In genomic region chr12:110042260-110042659, GRCh38 we compare ENCODE assay signal across 11 cellular contexts. TPM values are rescaled to one million over a fixed set of nuclear protein-coding genes. Genes with fewer than 3 reads are reported as not detected.
DNase-seq lines count a peak whose midpoint lies in the region; ATAC-seq and TF ChIP-seq lines count a peak whose summit lies in the region.
"Had no signal": no experiment of that assay in that cellular context is flagged by ENCODE, and none has a peak within 500 bp of the region (broad histone marks: within the 10 kb centered on the region; RNA-seq: fewer than 3 reads in every experiment).

No MANE protein-coding gene starts in this region.

- H3K4me1 ChIP-seq in Caco-2, result peaks cover 54% of the 10 kb centered on the region
- H3K4me1 ChIP-seq in naive thymus-derived CD4-positive, alpha-beta T cell (ENCODE audit: control insufficient read depth in 2 of 2, insufficient read depth in 2 of 2, low read length in 2 of 2), result peaks cover 17 to 31% of the 10 kb centered on the region in 2 donors

- H3K27me3 Mint-ChIP-seq in Caco-2 (ENCODE audit: insufficient read depth, unreplicated experiment), result no peaks in the 10 kb centered on the region
- H3K27me3 Mint-ChIP-seq in effector memory CD8-positive, alpha-beta T cell, result no peaks in the 10 kb centered on the region
- no peaks in the 10 kb centered on the region for H3K27me3 Mint-ChIP-seq in naive thymus-derived CD4-positive, alpha-beta T cell

- POLR2A ChIA-PET in Caco-2 (lab: Charles Lee), result no interaction called here
- POLR2A ChIA-PET in naive thymus-derived CD4-positive, alpha-beta T cell (lab: Charles Lee), result no interaction called here

- H3K9me3 ChIP-seq in Caco-2, result no peaks in the 10 kb centered on the region
- H3K9me3 ChIP-seq in naive thymus-derived CD4-positive, alpha-beta T cell (ENCODE audit: control insufficient read depth in 2 of 3, low read length in 3 of 3), result no peaks in the 10 kb centered on the region
- H3K9me3 ChIP-seq in WERI-Rb-1 (ENCODE audit: severe bottlenecking), result no peaks in the 10 kb centered on the region
- H3K9me3 ChIP-seq: breast epithelium had no signal

- no peaks in the 10 kb centered on the region for H3K9me3 Mint-ChIP-seq in Caco-2 (ENCODE audit: unreplicated experiment)
- no peaks in the 10 kb centered on the region for H3K9me3 Mint-ChIP-seq in effector memory CD8-positive, alpha-beta T cell
- no peaks in the 10 kb centered on the region for H3K9me3 Mint-ChIP-seq in naive thymus-derived CD4-positive, alpha-beta T cell

- TF ChIP-seq CTCF in Caco-2 (IDR thresholded peaks at IDR 0.05; ENCODE audit: insufficient read depth in 1 of 2, low read depth in 1 of 2, low read length in 1 of 2, severe bottlenecking in 1 of 2, unreplicated experiment in 1 of 2) (no peak), WERI-Rb-1 (IDR thresholded peaks at IDR 0.05; ENCODE audit: low read depth, low read length) (no peak), omental fat pad (IDR thresholded peaks at IDR 0.05) (no peak)

- no peak overlapping the region for H3K27ac ChIP-seq in naive thymus-derived CD4-positive, alpha-beta T cell (ENCODE audit: low read depth, low read length)
- no peak overlapping the region for H3K27ac ChIP-seq in WERI-Rb-1

- no peak for ATAC-seq in effector memory CD8-positive, alpha-beta T cell (replicated peaks)
- ATAC-seq in naive thymus-derived CD4-positive, alpha-beta T cell, result no peak
- ATAC-seq in activated CD4-positive, CD25-positive, alpha-beta regulatory T cell treated with anti-CD3 and anti-CD28 coated beads, Interleukin-2, amount 50 U/mL, for 24 hours, result no peak
- ATAC-seq in omental fat pad (ENCODE audit: low FRiP score), result no peak

- H3K36me3 ChIP-seq in Caco-2 (ENCODE audit: control insufficient read depth, insufficient read depth, low read length) (peaks cover 4% of the 10 kb centered on the region), WERI-Rb-1 (peaks cover 21% of the 10 kb centered on the region)
- H3K36me3 ChIP-seq in naive thymus-derived CD4-positive, alpha-beta T cell (ENCODE audit: control insufficient read depth in 2 of 3, insufficient read depth in 3 of 3, low read length in 3 of 3), result peaks cover 4 to 27% (median 6%) of the 10 kb centered on the region in 3 experiments
- H3K36me3 ChIP-seq: breast epithelium had no signal

- H3K36me3 Mint-ChIP-seq in Caco-2 (ENCODE audit: insufficient read depth, unreplicated experiment), result peaks cover 27% of the 10 kb centered on the region
- H3K36me3 Mint-ChIP-seq in effector memory CD8-positive, alpha-beta T cell (ENCODE audit: insufficient read depth), result peaks cover 20% of the 10 kb centered on the region
- peaks cover 0 to 34% (median 13%) of the 10 kb centered on the region in 5 donors for H3K36me3 Mint-ChIP-seq in naive thymus-derived CD4-positive, alpha-beta T cell

- H3K27me3 ChIP-seq in Caco-2 (replicated peaks; ENCODE audit: control insufficient read depth, insufficient read depth, low read length) (no peaks in the 10 kb centered on the region), WERI-Rb-1 (ENCODE audit: insufficient read depth, low read depth, severe bottlenecking) (no peaks in the 10 kb centered on the region)
- H3K27me3 ChIP-seq in naive thymus-derived CD4-positive, alpha-beta T cell (ENCODE audit: control insufficient read depth in 2 of 2, insufficient read depth in 2 of 2, low read length in 2 of 2), result no peaks in the 10 kb centered on the region
- H3K27me3 ChIP-seq: breast epithelium had no signal

- no TSS peak for BruUV-seq in Caco-2 (replicated peaks; lab: Mats Ljungman, UMichigan)

- no peak for DNase-seq in Caco-2
- peak; percentile 88 for DNase-seq in NCI-H2029 treated with DMSO at 0.1 percent for 48 hours (lab: John Stamatoyannopoulos, UW)
- no peak for DNase-seq in effector memory CD8-positive, alpha-beta T cell
- DNase-seq in naive thymus-derived CD4-positive, alpha-beta T cell, result no peak
- no peak for DNase-seq in SW 1271 (lab: John Stamatoyannopoulos, UW)
- DNase-seq in WERI-Rb-1, result no peak
- DNase-seq in omental fat pad (ENCODE audit: low spot score), result no peak
- DNase-seq: DMS79 treated with DMSO at 0.1 percent for 48 hours, NCI-H446 had no signal

- H3K4me3 Mint-ChIP-seq in Caco-2 (ENCODE audit: unreplicated experiment), result no peak overlapping the region
- no peak overlapping the region for H3K4me3 Mint-ChIP-seq in effector memory CD8-positive, alpha-beta T cell
- H3K4me3 Mint-ChIP-seq in naive thymus-derived CD4-positive, alpha-beta T cell, result no peak overlapping the region

- CTCF ChIA-PET in Caco-2 (lab: Charles Lee), result no interaction called here
- CTCF ChIA-PET in naive thymus-derived CD4-positive, alpha-beta T cell (lab: Charles Lee), result interaction anchor here (0.7 kb wide), 1 partner anchor 43 kb away, joined by 3 read pairs; the partner anchor contains the start of gene ANKRD13A

- H3K27ac Mint-ChIP-seq in Caco-2 (ENCODE audit: unreplicated experiment), result peak overlapping the region; percentile 57
- H3K27ac Mint-ChIP-seq in effector memory CD8-positive, alpha-beta T cell, result peak overlapping the region; percentile 10 to 25
- H3K27ac Mint-ChIP-seq in naive thymus-derived CD4-positive, alpha-beta T cell, result peak overlapping the region in 7 of 9 donors; percentile 27 to 83 (median 69)

- H3K4me1 Mint-ChIP-seq in Caco-2 (ENCODE audit: low read depth, unreplicated experiment), result peaks cover 26% of the 10 kb centered on the region
- H3K4me1 Mint-ChIP-seq in effector memory CD8-positive, alpha-beta T cell (ENCODE audit: low read depth in 2 of 2), result peaks cover 26 to 31% of the 10 kb centered on the region in 2 donors
- peaks cover 25 to 66% (median 48%) of the 10 kb centered on the region in 7 donors for H3K4me1 Mint-ChIP-seq in naive thymus-derived CD4-positive, alpha-beta T cell

- H3K4me3 ChIP-seq in Caco-2 (ENCODE audit: low read depth, low read length) (no peak overlapping the region), WERI-Rb-1 (ENCODE audit: low read depth, low read length) (no peak overlapping the region)
- no peak overlapping the region for H3K4me3 ChIP-seq in naive thymus-derived CD4-positive, alpha-beta T cell (ENCODE audit: low read length)
- H3K4me3 ChIP-seq: breast epithelium had no signal

- intact Hi-C loops in Caco-2 (cut with micrococcal nuclease; ENCODE audit: unreplicated experiment), result no loop called here
- intact Hi-C loops in naive thymus-derived CD4-positive, alpha-beta T cell (cut with micrococcal nuclease), result no loop called here

RNA-seq across cellular contexts. Expression of gene C12orf76, which starts 6.1 kb away (rescaled TPM):
- total RNA-seq in Caco-2 (2022) (10.8 and 11.9 TPM in 2 replicates), omental fat pad (10 to 100 TPM in 3 of 4 donors, 1 to 10 TPM in 1; 7.4 to 17.0 (median 11.9) TPM)
- 10 to 100 TPM; 14.6 to 28.7 (median 27.8) TPM for total RNA-seq in naive thymus-derived CD4-positive, alpha-beta T cell
- polyA plus RNA-seq in naive thymus-derived CD4-positive, alpha-beta T cell, result 10 to 100 TPM; 14.3 to 21.0 TPM

RNA-seq across cellular contexts. Expression of gene ANKRD13A, which starts 43.0 kb away (rescaled TPM):
- 42.2 and 47.2 TPM in 2 replicates for total RNA-seq in Caco-2 (2022)
- 10 to 100 TPM; 53.3 to 82.8 (median 67.0) TPM for total RNA-seq in naive thymus-derived CD4-positive, alpha-beta T cell
- polyA plus RNA-seq in naive thymus-derived CD4-positive, alpha-beta T cell, result 10 to 100 TPM; 33.4 to 57.0 TPM
- total RNA-seq in omental fat pad, result 10 to 100 TPM; 33.6 to 93.3 (median 43.2) TPM

RNA-seq across cellular contexts. Expression of gene GIT2, which starts 46.1 kb away (rescaled TPM):
- 29.3 and 30.0 TPM in 2 replicates for total RNA-seq in Caco-2 (2022)
- 100 to 1,000 TPM in 3 of 5 experiments, 10 to 100 TPM in 2; 70.3 to 128 (median 109) TPM for total RNA-seq in naive thymus-derived CD4-positive, alpha-beta T cell
- 10 to 100 TPM; 63.2 to 87.1 TPM for polyA plus RNA-seq in naive thymus-derived CD4-positive, alpha-beta T cell
- total RNA-seq in omental fat pad, result 10 to 100 TPM; 28.7 to 77.2 (median 47.0) TPM

Comparison
In these comparisons a context has a peak if more than half of its experiments do, and no peak if none do; other contexts are left out.
1. H3K27ac Mint-ChIP-seq: peak in every context shown above with its lines; median percentile 69 in naive thymus-derived CD4-positive, alpha-beta T cell; 57 in Caco-2; 18 in effector memory CD8-positive, alpha-beta T cell.